In genomic region chr14:104254735-104255400, GRCh38 we compare ENCODE assay signal across 1 cellular context.
TF ChIP-seq lines count a peak whose summit lies in the region.

No MANE protein-coding gene starts in this region.

TF ChIP-seq in H1, 55 proteins besides CTCF, POLR2A, EP300 and RAD21 (continued from another document):
- TF ChIP-seq ATF2 (IDR thresholded peaks at IDR 0.05; ENCODE audit: low read length) (no peak), RBBP5 (IDR thresholded peaks at IDR 0.05; ENCODE audit: borderline replicate concordance, low read depth, low read length) (no peak)
